In genomic region chr16:85486256-85486915, GRCh38 we compare ENCODE assay signal across 29 cellular contexts.
DNase-seq lines count a peak whose midpoint lies in the region; ATAC-seq, FAIRE-seq and TF ChIP-seq lines count a peak whose summit lies in the region.
"Had no signal": no experiment of that assay in that cellular context is flagged by ENCODE, and none has a peak within 500 bp of the region (broad histone marks: within the 10 kb centered on the region; RNA-seq: fewer than 3 reads in every experiment).

No MANE protein-coding gene starts in this region.

- DNase-seq in NCI-H345 (lab: John Stamatoyannopoulos, UW) (peak; percentile 60), NCI-H345 treated with DMSO at 0.1 percent for 48 hours (lab: John Stamatoyannopoulos, UW; ENCODE audit: unreplicated experiment) (no peak), NCI-H1092 (lab: John Stamatoyannopoulos, UW) (peak; percentile 47), pancreas (peak in 1 of 6 donors; percentile 42)
- DNase-seq in activated T-cell treated with anti-CD3 and anti-CD28 coated beads, Interleukin-2, amount 50 U/mL, for 4 hours, result no peak
- no peak for DNase-seq in activated naive CD4-positive, alpha-beta T cell treated with anti-CD3 and anti-CD28 coated beads, Interleukin-2, amount 50 U/mL, for 72 hours (ENCODE audit: low spot score in 2 of 2)
- DNase-seq: activated CD4-positive, alpha-beta T cell treated with anti-CD3 and anti-CD28 coated beads, Interleukin-2, amount 10 ng/mL, durations not matched to agents 24 days and 14 days; DND-41; H9; Karpas-422; NCI-H69; spleen; stimulated activated CD4-positive, alpha-beta T cell treated with anti-CD3 and anti-CD28 coated beads, Interleukin-2, amount 100 ng/mL, for 48 hours; uterus had no signal

- no peak overlapping the region for H3K4me3 Mint-ChIP-seq in activated T-cell treated with anti-CD3 and anti-CD28 coated beads, Interleukin-2, amount 50 U/mL, for 4 hours
- H3K4me3 Mint-ChIP-seq: activated CD4-positive, alpha-beta T cell treated with anti-CD3 and anti-CD28 coated beads, Interleukin-2, amount 10 ng/mL, durations not matched to agents 24 days and 14 days; activated naive CD4-positive, alpha-beta T cell treated with anti-CD3 and anti-CD28 coated beads, Interleukin-2, amount 50 U/mL, for 24 hours; central memory CD8-positive, alpha-beta T cell; H9; natural killer cell treated with Interleukin-12 subunit alpha and Interleukin-12 subunit beta and Interleukin-15 and Interleukin-18, amount 100 ng/mL, for 72 hours; stimulated activated effector memory CD8-positive, alpha-beta T cell treated with anti-CD3 and anti-CD28 coated beads, Interleukin-12 subunit alpha, Interleukin-12 subunit beta, amount 100 ng/mL, for 72 hours; T-helper 2 cell treated with Interferon-gamma antibody and Interleukin-4, amounts not matched to agents 5 μg/mL and 100 μg/mL, for 36 hours had no signal

- 77 to 78% methylated on average over 33 of the region's 33 CpGs for WGBS in pancreas, 2 donors

- no peak overlapping the region for H3K4me2 ChIP-seq in OCI-LY3 (ENCODE audit: low read length)
- H3K4me2 ChIP-seq: A549 had no signal

- intact Hi-C loops in pancreas (cut with DNase I), result no loop called here

- peak in 3 of 4 donors; percentile 30 to 47 (median 38) for ATAC-seq in pancreas
- ATAC-seq in activated T-cell treated with anti-CD3 and anti-CD28 coated beads, Interleukin-2, amount 50 U/mL, for 4 hours, result no peak
- ATAC-seq in HG02870 (IDR thresholded peaks at IDR 0.05; ENCODE audit: unreplicated experiment), result no peak
- no peak for ATAC-seq in activated naive CD4-positive, alpha-beta T cell treated with anti-CD3 and anti-CD28 coated beads, Interleukin-2, amount 50 U/mL, for 72 hours
- ATAC-seq: A549; GM12878; left lobe of liver; natural killer cell treated with Interleukin-12 subunit alpha and Interleukin-12 subunit beta and Interleukin-15 and Interleukin-18, amount 100 ng/mL, for 72 hours; stimulated activated effector memory CD8-positive, alpha-beta T cell treated with anti-CD3 and anti-CD28 coated beads, Interleukin-12 subunit alpha, Interleukin-12 subunit beta, amount 100 ng/mL, for 72 hours had no signal

- H3K4me1 ChIP-seq in OCI-LY3 (ENCODE audit: low read length), result no peaks in the 10 kb centered on the region
- H3K4me1 ChIP-seq in pancreas, result peaks cover 6 to 8% (median 6%) of the 10 kb centered on the region in 3 donors

- no peak overlapping the region for H3K9ac ChIP-seq in OCI-LY3 (ENCODE audit: low read length)

- no peak for FAIRE-seq in pancreas (lab: Jason Lieb, UNC)
- FAIRE-seq: A549, endothelial cell of umbilical vein, GM12878 had no signal

- H3K27ac Mint-ChIP-seq in activated naive CD4-positive, alpha-beta T cell treated with anti-CD3 and anti-CD28 coated beads, Interleukin-2, amount 50 U/mL, for 72 hours, result no peak overlapping the region
- H3K27ac Mint-ChIP-seq: activated CD4-positive, alpha-beta T cell treated with anti-CD3 and anti-CD28 coated beads, Interleukin-2, amount 10 ng/mL, durations not matched to agents 24 days and 14 days; activated naive CD4-positive, alpha-beta T cell treated with anti-CD3 and anti-CD28 coated beads, Interleukin-2, amount 50 U/mL, for 24 hours; natural killer cell treated with Interleukin-12 subunit alpha and Interleukin-12 subunit beta and Interleukin-15 and Interleukin-18, amount 100 ng/mL, for 72 hours; stimulated activated effector memory CD8-positive, alpha-beta T cell treated with anti-CD3 and anti-CD28 coated beads, Interleukin-12 subunit alpha, Interleukin-12 subunit beta, amount 100 ng/mL, for 72 hours; T-helper 2 cell treated with Interferon-gamma antibody and Interleukin-4, amounts not matched to agents 5 μg/mL and 100 μg/mL, for 36 hours had no signal

- H2AFZ ChIP-seq in OCI-LY3 (ENCODE audit: low read depth, low read length), result no peak overlapping the region

- H3K9me3 ChIP-seq in OCI-LY3 (ENCODE audit: insufficient read depth, low read length), result no peaks in the 10 kb centered on the region
- H3K9me3 ChIP-seq in pancreas, result no peaks in the 10 kb centered on the region
- H3K9me3 ChIP-seq: A549, ascending aorta, spleen, suprapubic skin, uterus had no signal

- H3K36me3 Mint-ChIP-seq in activated T-cell treated with anti-CD3 and anti-CD28 coated beads, Interleukin-2, amount 50 U/mL, for 4 hours (ENCODE audit: insufficient read depth), result no peaks in the 10 kb centered on the region
- H3K36me3 Mint-ChIP-seq in activated naive CD4-positive, alpha-beta T cell treated with anti-CD3 and anti-CD28 coated beads, Interleukin-2, amount 50 U/mL, for 72 hours, result no peaks in the 10 kb centered on the region
- H3K36me3 Mint-ChIP-seq: activated naive CD4-positive, alpha-beta T cell treated with anti-CD3 and anti-CD28 coated beads, Interleukin-2, amount 50 U/mL, for 24 hours; natural killer cell treated with Interleukin-12 subunit alpha and Interleukin-12 subunit beta and Interleukin-15 and Interleukin-18, amount 100 ng/mL, for 72 hours had no signal

- TF ChIP-seq CTCF in OCI-LY3 (IDR thresholded peaks at IDR 0.05; ENCODE audit: low read depth, low read length) (0 out of 2 replicates have a peak, but pooled peaks have one; percentile 6), pancreas (IDR thresholded peaks at IDR 0.05) (no peak)

- no peaks in the 10 kb centered on the region for H3K79me2 ChIP-seq in OCI-LY3 (ENCODE audit: low read length)

- no peak overlapping the region for H3K4me3 ChIP-seq in OCI-LY3 (ENCODE audit: low read length)
- H3K4me3 ChIP-seq in pancreas, result no peak overlapping the region
- H3K4me3 ChIP-seq: A549, ascending aorta, dorsolateral prefrontal cortex, GM12878, spleen, suprapubic skin, uterus had no signal

- H3K27me3 Mint-ChIP-seq in activated T-cell treated with anti-CD3 and anti-CD28 coated beads, Interleukin-2, amount 50 U/mL, for 4 hours (ENCODE audit: low read depth), result peaks cover 2% of the 10 kb centered on the region
- H3K27me3 Mint-ChIP-seq: activated CD4-positive, alpha-beta T cell treated with anti-CD3 and anti-CD28 coated beads, Interleukin-2, amount 10 ng/mL, durations not matched to agents 24 days and 14 days; activated naive CD4-positive, alpha-beta T cell treated with anti-CD3 and anti-CD28 coated beads, Interleukin-2, amount 50 U/mL, for 24 hours had no signal

- H3K27me3 ChIP-seq in OCI-LY3 (ENCODE audit: low read depth, low read length) (peaks cover 21% of the 10 kb centered on the region), pancreas (no peaks in the 10 kb centered on the region)
- H3K27me3 ChIP-seq: ascending aorta, dorsolateral prefrontal cortex, suprapubic skin, uterus had no signal

- H3K27ac ChIP-seq in OCI-LY3 (ENCODE audit: low read length) (no peak overlapping the region), pancreas (no peak overlapping the region)
- H3K27ac ChIP-seq: A549, ascending aorta, spleen, suprapubic skin, uterus, VCaP had no signal

- no peaks in the 10 kb centered on the region for H3K9me3 Mint-ChIP-seq in activated T-cell treated with anti-CD3 and anti-CD28 coated beads, Interleukin-2, amount 50 U/mL, for 4 hours
- no peaks in the 10 kb centered on the region for H3K9me3 Mint-ChIP-seq in activated naive CD4-positive, alpha-beta T cell treated with anti-CD3 and anti-CD28 coated beads, Interleukin-2, amount 50 U/mL, for 72 hours
- H3K9me3 Mint-ChIP-seq: activated CD4-positive, alpha-beta T cell treated with anti-CD3 and anti-CD28 coated beads, Interleukin-2, amount 10 ng/mL, durations not matched to agents 24 days and 14 days; activated naive CD4-positive, alpha-beta T cell treated with anti-CD3 and anti-CD28 coated beads, Interleukin-2, amount 50 U/mL, for 24 hours; central memory CD8-positive, alpha-beta T cell; H9; natural killer cell treated with Interleukin-12 subunit alpha and Interleukin-12 subunit beta and Interleukin-15 and Interleukin-18, amount 100 ng/mL, for 72 hours; stimulated activated effector memory CD8-positive, alpha-beta T cell treated with anti-CD3 and anti-CD28 coated beads, Interleukin-12 subunit alpha, Interleukin-12 subunit beta, amount 100 ng/mL, for 72 hours; T-helper 2 cell treated with Interferon-gamma antibody and Interleukin-4, amounts not matched to agents 5 μg/mL and 100 μg/mL, for 36 hours had no signal

- H3K36me3 ChIP-seq in OCI-LY3 (replicated peaks; ENCODE audit: low read depth, low read length) (no peaks in the 10 kb centered on the region), pancreas (no peaks in the 10 kb centered on the region)
- H3K36me3 ChIP-seq: ascending aorta, spleen, uterus had no signal

- peaks cover 2% of the 10 kb centered on the region for H3K4me1 Mint-ChIP-seq in activated T-cell treated with anti-CD3 and anti-CD28 coated beads, Interleukin-2, amount 50 U/mL, for 4 hours (ENCODE audit: low read depth)
- H3K4me1 Mint-ChIP-seq: activated CD4-positive, alpha-beta T cell treated with anti-CD3 and anti-CD28 coated beads, Interleukin-2, amount 10 ng/mL, durations not matched to agents 24 days and 14 days; stimulated activated effector memory CD8-positive, alpha-beta T cell treated with anti-CD3 and anti-CD28 coated beads, Interleukin-12 subunit alpha, Interleukin-12 subunit beta, amount 100 ng/mL, for 72 hours had no signal

- no peaks in the 10 kb centered on the region for H4K20me1 ChIP-seq in OCI-LY3 (ENCODE audit: insufficient read depth, low read length)

Comparison
In these comparisons a context has a peak if more than half of its experiments do, and no peak if none do; other contexts are left out.
1. DNase-seq: peak in NCI-H345 (single experiment) and NCI-H1092 (single experiment); none in NCI-H345 treated with DMSO at 0.1 percent for 48 hours (single experiment), activated T-cell treated with anti-CD3 and anti-CD28 coated beads, Interleukin-2, amount 50 U/mL, for 4 hours (single experiment) and activated naive CD4-positive, alpha-beta T cell treated with anti-CD3 and anti-CD28 coated beads, Interleukin-2, amount 50 U/mL, for 72 hours (0 of 2).
2. ATAC-seq: peak in pancreas (3 of 4); none in activated T-cell treated with anti-CD3 and anti-CD28 coated beads, Interleukin-2, amount 50 U/mL, for 4 hours (0 of 2), HG02870 (single experiment) and activated naive CD4-positive, alpha-beta T cell treated with anti-CD3 and anti-CD28 coated beads, Interleukin-2, amount 50 U/mL, for 72 hours (0 of 2).